In the genomic region with DNA sequence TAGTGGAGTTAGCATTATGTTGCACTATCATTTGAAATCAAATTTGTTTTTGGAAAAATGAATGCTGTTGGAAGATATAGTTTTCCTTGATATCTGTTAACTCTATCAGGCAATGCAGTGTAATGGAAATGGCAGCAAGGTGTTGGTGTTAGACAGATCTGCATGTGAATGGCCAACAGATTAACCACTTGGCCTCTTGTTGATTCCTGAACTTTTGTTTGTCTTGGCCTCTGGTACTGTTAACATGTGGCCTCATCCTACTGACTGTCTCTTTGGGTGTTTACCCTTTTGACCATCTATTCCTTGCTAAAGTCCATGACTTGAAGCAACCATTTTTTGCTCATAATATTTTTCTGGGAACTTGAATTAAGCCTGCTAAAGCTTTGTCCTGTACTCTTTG, we compare ENCODE assay signal across 27 cellular contexts.
"Had no signal": no experiment of that assay in that cellular context is flagged by ENCODE, and none has a peak within 500 bp of the region (broad histone marks: within the 10 kb centered on the region; RNA-seq: fewer than 3 reads in every experiment).

No MANE protein-coding gene starts in this region.

- H3K4me3 Mint-ChIP-seq: activated CD4-positive, alpha-beta T cell treated with anti-CD3 and anti-CD28 coated beads for 36 hours; activated CD8-positive, alpha-beta memory T cell treated with anti-CD3 and anti-CD28 coated beads, Interleukin-2, amount 10 ng/mL, durations not matched to agents 7 days and 5 days; activated CD8-positive, alpha-beta T cell treated with anti-CD3 and anti-CD28 coated beads, Interleukin-2, amount 10 ng/mL, durations not matched to agents 7 days and 5 days; activated naive CD8-positive, alpha-beta T cell; central memory CD8-positive, alpha-beta T cell; dendritic cell treated with granulocyte-macrophage colony-stimulating factor and Interleukin-4, amounts not matched to agents 40 ng/mL and 50 ng/mL, for 4 days; immature natural killer cell; mesothelial cell of epicardium; naive thymus-derived CD4-positive, alpha-beta T cell; T-cell had no signal

- H3K4me1 ChIP-seq: esophagus squamous epithelium, right atrium auricular region, suprapubic skin, tibial artery, upper lobe of right lung had no signal

- H3K27me3 ChIP-seq: esophagus squamous epithelium, right atrium auricular region, suprapubic skin, tibial artery, upper lobe of right lung had no signal

- H3K36me3 ChIP-seq: esophagus squamous epithelium, right atrium auricular region, suprapubic skin, tibial artery, upper lobe of right lung had no signal

- H3K27me3 Mint-ChIP-seq: activated CD4-positive, alpha-beta T cell treated with anti-CD3 and anti-CD28 coated beads for 36 hours; activated CD8-positive, alpha-beta memory T cell treated with anti-CD3 and anti-CD28 coated beads, Interleukin-2, amount 10 ng/mL, durations not matched to agents 7 days and 5 days; activated naive CD8-positive, alpha-beta T cell; central memory CD8-positive, alpha-beta T cell; dendritic cell treated with granulocyte-macrophage colony-stimulating factor and Interleukin-4, amounts not matched to agents 40 ng/mL and 50 ng/mL, for 4 days; naive thymus-derived CD4-positive, alpha-beta T cell; T-cell had no signal

- H3K27ac Mint-ChIP-seq: activated CD4-positive, alpha-beta T cell treated with anti-CD3 and anti-CD28 coated beads for 36 hours; activated CD8-positive, alpha-beta memory T cell treated with anti-CD3 and anti-CD28 coated beads, Interleukin-2, amount 10 ng/mL, durations not matched to agents 7 days and 5 days; activated CD8-positive, alpha-beta T cell treated with anti-CD3 and anti-CD28 coated beads, Interleukin-2, amount 10 ng/mL, durations not matched to agents 7 days and 5 days; activated naive CD8-positive, alpha-beta T cell; dendritic cell treated with granulocyte-macrophage colony-stimulating factor and Interleukin-4, amounts not matched to agents 40 ng/mL and 50 ng/mL, for 4 days; immature natural killer cell; mesothelial cell of epicardium; naive thymus-derived CD4-positive, alpha-beta T cell; T-cell had no signal

- H3K4me3 ChIP-seq: esophagus squamous epithelium, right atrium auricular region, suprapubic skin, tibial artery, upper lobe of right lung had no signal

- H3K4me1 Mint-ChIP-seq: activated CD4-positive, alpha-beta T cell treated with anti-CD3 and anti-CD28 coated beads for 36 hours; activated CD8-positive, alpha-beta memory T cell treated with anti-CD3 and anti-CD28 coated beads, Interleukin-2, amount 10 ng/mL, durations not matched to agents 7 days and 5 days; central memory CD8-positive, alpha-beta T cell; immature natural killer cell; naive thymus-derived CD4-positive, alpha-beta T cell; T-cell had no signal

- ATAC-seq: activated CD4-positive, alpha-beta T cell treated with anti-CD3 and anti-CD28 coated beads for 36 hours; activated CD8-positive, alpha-beta memory T cell treated with anti-CD3 and anti-CD28 coated beads, Interleukin-2, amount 10 ng/mL, durations not matched to agents 7 days and 5 days; activated CD8-positive, alpha-beta T cell treated with anti-CD3 and anti-CD28 coated beads, Interleukin-2, amount 10 ng/mL, durations not matched to agents 7 days and 5 days; left colon; naive thymus-derived CD4-positive, alpha-beta T cell; T-cell; upper lobe of right lung had no signal

- H3K36me3 Mint-ChIP-seq: activated CD8-positive, alpha-beta memory T cell treated with anti-CD3 and anti-CD28 coated beads, Interleukin-2, amount 10 ng/mL, durations not matched to agents 7 days and 5 days; activated naive CD8-positive, alpha-beta T cell; immature natural killer cell; mesothelial cell of epicardium; naive thymus-derived CD4-positive, alpha-beta T cell; T-cell had no signal

- DNase-seq: activated CD4-positive, alpha-beta T cell treated with anti-CD3 and anti-CD28 coated beads for 36 hours; activated CD4-positive, CD25-positive, alpha-beta regulatory T cell; activated CD8-positive, alpha-beta memory T cell treated with anti-CD3 and anti-CD28 coated beads, Interleukin-2, amount 10 ng/mL, durations not matched to agents 7 days and 5 days; activated CD8-positive, alpha-beta T cell treated with anti-CD3 and anti-CD28 coated beads, Interleukin-2, amount 10 ng/mL, durations not matched to agents 7 days and 5 days; activated naive CD4-positive, alpha-beta T cell; activated T-cell treated with anti-CD3 and anti-CD28 coated beads, Interleukin-2, amount 50 U/mL, for 48 hours; anterior cingulate cortex; esophagus squamous epithelium; foreskin melanocyte; immature natural killer cell; kidney; left colon; mammary epithelial cell; naive thymus-derived CD4-positive, alpha-beta T cell; stimulated activated CD4-positive, alpha-beta T cell treated with anti-CD3 and anti-CD28 coated beads, Interleukin-15, amount 100 ng/mL, for 24 hours; stimulated activated CD4-positive, alpha-beta T cell treated with anti-CD3 and anti-CD28 coated beads, Interleukin-2, amount 100 ng/mL, for 24 hours; stimulated activated naive CD4-positive, alpha-beta T cell; T-cell; tibial artery; upper lobe of right lung had no signal

- H3K9me3 ChIP-seq: esophagus squamous epithelium, right atrium auricular region, upper lobe of right lung had no signal

- H3K27ac ChIP-seq: epithelial cell of prostate, esophagus squamous epithelium, right atrium auricular region, suprapubic skin, tibial artery, upper lobe of right lung had no signal
